In genomic region chr17:6979440-6979839, GRCh38 we compare ENCODE assay signal across 6 cellular contexts. TPM values are rescaled to one million over a fixed set of nuclear protein-coding genes. Genes with fewer than 3 reads are reported as not detected.
"Had no signal": no experiment of that assay in that cellular context is flagged by ENCODE, and none has a peak within 500 bp of the region (broad histone marks: within the 10 kb centered on the region; RNA-seq: fewer than 3 reads in every experiment).

No MANE protein-coding gene starts in this region.

RNA-seq across cellular contexts. Expression of gene ALOX12, which starts 16.4 kb away (rescaled TPM):
- total RNA-seq: subcutaneous adipose tissue, thoracic aorta, thyroid gland, tibial nerve, transverse colon, urinary bladder had no signal
